ENCODE assay signal across 10 cellular contexts in genomic region chr3:58051196-58051595, GRCh38. TPM values are rescaled to one million over a fixed set of nuclear protein-coding genes. Genes with fewer than 3 reads are reported as not detected.
DNase-seq lines count a peak whose midpoint lies in the region; ATAC-seq and TF ChIP-seq lines count a peak whose summit lies in the region.
"Had no signal": no experiment of that assay in that cellular context is flagged by ENCODE, and none has a peak within 500 bp of the region (broad histone marks: within the 10 kb centered on the region; RNA-seq: fewer than 3 reads in every experiment).

No MANE protein-coding gene starts in this region.

- no peaks in the 10 kb centered on the region for H3K36me3 Mint-ChIP-seq in effector memory CD8-positive, alpha-beta T cell (ENCODE audit: insufficient read depth)
- H3K36me3 Mint-ChIP-seq: naive B cell had no signal

- H3K36me3 ChIP-seq in PC-3 (ENCODE audit: low read depth, low read length) (peaks cover 11% of the 10 kb centered on the region; the same call in 1 of the 2 replicates), esophagus (ENCODE audit: control insufficient read depth in 2 of 2, insufficient read depth in 2 of 2, low read length in 1 of 2) (no peaks in the 10 kb centered on the region), prostate gland (no peaks in the 10 kb centered on the region)

- H3K79me2 ChIP-seq in PC-3 (ENCODE audit: low read length): peaks cover 97% of the 10 kb centered on the region

- peaks cover 44% of the 10 kb centered on the region for H3F3A ChIP-seq in PC-3 (ENCODE audit: low read length, unreplicated experiment)

- no TSS peak for BruUV-seq in PC-3 (replicated peaks; lab: Mats Ljungman, UMichigan)

- TF ChIP-seq CTCF in PC-3 (conservative IDR thresholded peaks at IDR 0.05; ENCODE audit: low read depth, low read length) (no peak), prostate gland (IDR thresholded peaks at IDR 0.05) (no peak)

- H3K4me3 ChIP-seq in PC-3 (ENCODE audit: low read length): peak overlapping the region; percentile 19; the same call in 1 of the 2 replicates
- H3K4me3 ChIP-seq in esophagus (ENCODE audit: low read depth in 1 of 2, low read length in 2 of 2): no peak overlapping the region
- H3K4me3 ChIP-seq in prostate gland: no peak overlapping the region

- TF ChIP-seq POLR2A in prostate gland (IDR thresholded peaks at IDR 0.05): no peak

- WGBS in esophagus, 2 donors: 43 to 57% methylated on average over 9 of the region's 9 CpGs
- 47% methylated on average over 9 of the region's 9 CpGs for WGBS in prostate gland

- no peaks in the 10 kb centered on the region for H3K27me3 Mint-ChIP-seq in effector memory CD8-positive, alpha-beta T cell
- H3K27me3 Mint-ChIP-seq: naive B cell; stimulated activated naive B cell treated with anti-CD40 and anti-IgM and Interleukin-4, amounts not matched to agents 10 μg/mL and 1 μg/mL and 100 μg/mL, for 72 hours had no signal

- peak; percentile 2; the same call in 1 of the 2 replicates for ATAC-seq in PC-3
- ATAC-seq in effector memory CD8-positive, alpha-beta T cell (replicated peaks): no peak
- no peak for ATAC-seq in HG03565 (IDR thresholded peaks at IDR 0.05; ENCODE audit: unreplicated experiment)
- ATAC-seq: stimulated activated naive B cell treated with anti-CD40 and anti-IgM and Interleukin-4, amounts not matched to agents 10 μg/mL and 1 μg/mL and 100 μg/mL, for 72 hours had no signal

- no peaks in the 10 kb centered on the region for H3K9me3 ChIP-seq in PC-3 (ENCODE audit: low read length)
- no peaks in the 10 kb centered on the region for H3K9me3 ChIP-seq in esophagus (ENCODE audit: control insufficient read depth in 2 of 2, insufficient read depth in 1 of 2, low read depth in 1 of 2, low read length in 1 of 2)
- H3K9me3 ChIP-seq in prostate gland: no peaks in the 10 kb centered on the region

- intact Hi-C loops in PC-3 (cut with micrococcal nuclease): no loop called here
- intact Hi-C loops in prostate gland (cut with DNase I): loop anchor here (5.0 kb wide), 1 partner anchor 34 kb away; no protein-coding TSS in a partner anchor

- peaks cover 72% of the 10 kb centered on the region for H3K4me1 ChIP-seq in PC-3 (ENCODE audit: insufficient read depth, low read length)
- peaks cover 3 to 15% of the 10 kb centered on the region in 2 donors for H3K4me1 ChIP-seq in esophagus (ENCODE audit: control insufficient read depth in 2 of 2, insufficient read depth in 2 of 2, low read length in 1 of 2)
- peaks cover 15% of the 10 kb centered on the region for H3K4me1 ChIP-seq in prostate gland (replicated peaks)

- H2AFZ ChIP-seq in PC-3 (ENCODE audit: low read length): no peak overlapping the region

- H3K27ac Mint-ChIP-seq in effector memory CD8-positive, alpha-beta T cell: no peak overlapping the region
- H3K27ac Mint-ChIP-seq: stimulated activated naive B cell treated with anti-CD40 and anti-IgM and Interleukin-4, amounts not matched to agents 10 μg/mL and 1 μg/mL and 100 μg/mL, for 72 hours had no signal

- DNase-seq in EL (peak; percentile 93), PC-3 (peak; percentile 91), prostate gland (ENCODE audit: low spot score) (peak; percentile 58), NCI-H2227 treated with DMSO at 0.1 percent for 48 hours (lab: John Stamatoyannopoulos, UW) (no peak), inferior parietal cortex (ENCODE audit: extremely low spot score) (no peak)
- no peak for DNase-seq in effector memory CD8-positive, alpha-beta T cell
- DNase-seq: naive B cell; stimulated activated naive B cell treated with anti-CD40 and anti-IgM and Interleukin-4, amounts not matched to agents 10 μg/mL and 1 μg/mL and 100 μg/mL, for 72 hours had no signal

- peak overlapping the region; percentile 71 for H3K4me2 ChIP-seq in PC-3 (ENCODE audit: low read length)

- CTCF ChIA-PET in PC-3 (lab: Charles Lee): no interaction called here

- H3K4me1 Mint-ChIP-seq in effector memory CD8-positive, alpha-beta T cell (ENCODE audit: low read depth in 2 of 2): peaks cover 4% of the 10 kb centered on the region in 2 donors

- no peaks in the 10 kb centered on the region for H3K9me2 ChIP-seq in PC-3 (replicated peaks; ENCODE audit: low read length)

- no peaks in the 10 kb centered on the region for H3K9me3 Mint-ChIP-seq in effector memory CD8-positive, alpha-beta T cell

- POLR2A ChIA-PET in PC-3 (lab: Charles Lee; ENCODE audit: unreplicated experiment): no interaction called here

- H3K27me3 ChIP-seq in PC-3 (ENCODE audit: low read length) (no peaks in the 10 kb centered on the region), esophagus (ENCODE audit: control insufficient read depth in 1 of 2, insufficient read depth in 2 of 2, low read length in 2 of 2) (no peaks in the 10 kb centered on the region), prostate gland (replicated peaks; ENCODE audit: insufficient read depth) (no peaks in the 10 kb centered on the region)

- peak overlapping the region; percentile 98 for H3K27ac ChIP-seq in PC-3 (ENCODE audit: low read length)
- H3K27ac ChIP-seq in esophagus (ENCODE audit: low read depth in 2 of 2, low read length in 1 of 2): peak overlapping the region; percentile 75 to 83
- peak overlapping the region; percentile 17 to 67 for H3K27ac ChIP-seq in prostate gland

- peak overlapping the region; percentile 74 for H3K9ac ChIP-seq in PC-3 (ENCODE audit: low read length)

- H4K20me1 ChIP-seq in PC-3 (ENCODE audit: low read length): peaks cover 12% of the 10 kb centered on the region; the same call in 1 of the 2 replicates

- no peak overlapping the region for H3K4me3 Mint-ChIP-seq in effector memory CD8-positive, alpha-beta T cell
- H3K4me3 Mint-ChIP-seq: naive B cell; stimulated activated naive B cell treated with anti-CD40 and anti-IgM and Interleukin-4, amounts not matched to agents 10 μg/mL and 1 μg/mL and 100 μg/mL, for 72 hours had no signal

RNA-seq across cellular contexts. Expression of gene FLNB, which starts 43.0 kb away (rescaled TPM):
- total RNA-seq in PC-3 (2014; rRNA removed) (505 and 546 TPM in 2 replicates), prostate gland (100 to 1,000 TPM; 331 to 408 TPM)
- 10 to 100 TPM; 50.8 to 52.5 TPM for polyA plus RNA-seq in esophagus

Comparison
In these comparisons a context has a peak if more than half of its experiments do, and no peak if none do; other contexts are left out.
1. DNase-seq: peak in EL (single experiment), PC-3 (single experiment) and prostate gland (single experiment); none in NCI-H2227 treated with DMSO at 0.1 percent for 48 hours (single experiment), inferior parietal cortex (single experiment) and effector memory CD8-positive, alpha-beta T cell (0 of 3).
2. H3K27ac ChIP-seq: peak in every context shown above with its lines; median percentile 98 in PC-3; 79 in esophagus; 42 in prostate gland.